Comparison of ENCODE assay signal across 1 cellular context in genomic region chr5:91379602-91380490, GRCh38.
TF ChIP-seq lines count a peak whose summit lies in the region.

No MANE protein-coding gene starts in this region.

TF ChIP-seq in GM12878, 131 proteins besides CTCF, POLR2A, EP300 and RAD21 (continued from another document):
- TF ChIP-seq BHLHE40 (IDR thresholded peaks at IDR 0.05; ENCODE audit: borderline replicate concordance in 1 of 2, low read depth in 2 of 2, low read length in 1 of 2) (peak; percentile 55 to 94; a peak in 3 of 4 replicates), BCL3 (IDR thresholded peaks at IDR 0.05; ENCODE audit: borderline replicate concordance, insufficient read depth, low read depth, low read length, poor library complexity, severe bottlenecking) (no peak), POU2F2 (IDR thresholded peaks at IDR 0.05; ENCODE audit: borderline replicate concordance, low read depth, low read length) (peak; percentile 51; the same call in 2 of the 3 replicates), NR2C2 (IDR thresholded peaks at IDR 0.05; ENCODE audit: borderline replicate concordance, control insufficient read depth, insufficient read length, low read depth) (no peak), RAD51 (IDR thresholded peaks at IDR 0.05) (no peak), ZBTB33 (IDR thresholded peaks at IDR 0.05) (no peak), SUPT20H (IDR thresholded peaks at IDR 0.05; ENCODE audit: borderline replicate concordance, control insufficient read depth, low read depth, low read length) (no peak), ZNF207 (IDR thresholded peaks at IDR 0.05; ENCODE audit: borderline replicate concordance) (peak; percentile 91; the same call in 1 of the 2 replicates), ZNF274 (IDR thresholded peaks at IDR 0.05; ENCODE audit: insufficient read depth, insufficient read length) (no peak), PKNOX1 (IDR thresholded peaks at IDR 0.05) (peak; percentile 98), IKZF1 (conservative IDR thresholded peaks at IDR 0.05) (peak; percentile 78), IKZF2 (IDR thresholded peaks at IDR 0.05) (no peak), E2F8 (IDR thresholded peaks at IDR 0.05; ENCODE audit: low read depth, partially characterized antibody) (no peak), BMI1 (IDR thresholded peaks at IDR 0.05; ENCODE audit: borderline replicate concordance) (no peak), WRNIP1 (IDR thresholded peaks at IDR 0.05; ENCODE audit: borderline replicate concordance, low read depth, low read length) (no peak), TBL1XR1 (IDR thresholded peaks at IDR 0.05; ENCODE audit: low read depth, low read length) (no peak; the same call in 1 of the 2 replicates), NFYA (IDR thresholded peaks at IDR 0.05; ENCODE audit: borderline replicate concordance, low read depth, low read length) (no peak), CBX5 (IDR thresholded peaks at IDR 0.05; ENCODE audit: low read depth) (no peak), MYB (IDR thresholded peaks at IDR 0.05; ENCODE audit: borderline replicate concordance, low read depth, low read length) (no peak), CHD4 (IDR thresholded peaks at IDR 0.05) (no peak), YBX1 (IDR thresholded peaks at IDR 0.05) (no peak), ATF7 (IDR thresholded peaks at IDR 0.05; ENCODE audit: low read depth) (no peak), TCF3 (IDR thresholded peaks at IDR 0.05; ENCODE audit: borderline replicate concordance, insufficient read depth, low read depth, low read length) (peak; percentile 85), TARDBP (IDR thresholded peaks at IDR 0.05; ENCODE audit: borderline replicate concordance) (no peak), STAT1 (conservative IDR thresholded peaks at IDR 0.05) (peak; percentile 57; the same call in 1 of the 2 replicates), PBX3 (IDR thresholded peaks at IDR 0.05; ENCODE audit: insufficient replicate concordance, low read depth, low read length) (peak; percentile 95), PML (IDR thresholded peaks at IDR 0.05; ENCODE audit: low read length) (no peak; the same call in 1 of the 2 replicates), ZZZ3 (IDR thresholded peaks at IDR 0.05; ENCODE audit: control insufficient read depth, insufficient read length, low read depth) (no peak), TAF1 (IDR thresholded peaks at IDR 0.05; ENCODE audit: borderline replicate concordance, low read depth, low read length) (peak; percentile 62), BCLAF1 (IDR thresholded peaks at IDR 0.05) (no peak; the same call in 1 of the 2 replicates), ZSCAN29 (IDR thresholded peaks at IDR 0.05) (peak; percentile 37; the same call in 1 of the 2 replicates), MTA3 (IDR thresholded peaks at IDR 0.05; ENCODE audit: borderline replicate concordance, low read length) (no peak), BACH1 (IDR thresholded peaks at IDR 0.05; ENCODE audit: borderline replicate concordance) (peak; percentile 99), TCF7 (IDR thresholded peaks at IDR 0.05; ENCODE audit: borderline replicate concordance) (no peak), EGR1 (IDR thresholded peaks at IDR 0.05; ENCODE audit: borderline replicate concordance in 1 of 2, low read depth in 2 of 2, low read length in 2 of 2) (no peak), BRCA1 (IDR thresholded peaks at IDR 0.05; ENCODE audit: low read depth, low read length) (no peak)
